ENCODE assay signal across 1 cellular context in the genomic region with DNA sequence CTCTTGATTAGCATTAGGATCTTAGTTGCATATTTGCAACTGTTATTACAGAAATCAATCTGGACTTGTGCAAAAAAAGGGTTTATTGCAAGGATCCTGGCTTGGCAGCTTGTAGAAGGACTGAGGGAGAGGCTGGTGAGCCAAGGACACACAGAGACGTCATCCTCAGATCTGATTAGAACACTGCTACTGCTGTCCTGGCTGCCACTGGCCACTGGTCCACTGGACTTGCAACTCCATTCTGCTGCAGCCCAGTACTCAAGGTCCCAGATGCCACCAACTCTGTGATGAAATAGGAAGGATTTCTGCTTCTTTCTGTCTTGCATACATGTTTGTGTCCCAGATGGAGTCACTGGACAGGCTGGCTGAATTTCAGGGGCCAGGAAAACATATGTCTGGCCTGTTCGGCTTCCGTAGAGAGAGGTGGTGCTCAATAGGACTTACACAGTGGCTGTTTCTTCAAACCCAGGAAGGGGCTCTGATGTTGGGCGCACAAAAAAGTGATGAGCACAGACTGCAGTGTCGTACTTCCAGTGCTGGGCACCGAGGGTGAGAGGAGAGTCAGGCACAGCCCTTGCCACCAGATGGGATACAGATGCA.
A peak's percentile ranks its signal among the peaks of the same experiment; 100 is the strongest.
TF ChIP-seq lines count a peak whose summit lies in the region.

No MANE protein-coding gene starts in this region.

TF ChIP-seq in K562, 482 proteins besides CTCF, POLR2A, EP300 and RAD21:
- TF ChIP-seq ZNF407 (IDR thresholded peaks at IDR 0.05; ENCODE audit: low read depth) (0 out of 2 replicates have a peak, but pooled peaks have one; percentile 48), ZNF140 (CRISPR knock-in tag; IDR thresholded peaks at IDR 0.05) (no peak)
